In genomic region chr6:11586117-11586516, GRCh38 we compare ENCODE assay signal across 1 cellular context.
TF ChIP-seq lines count a peak whose summit lies in the region.

No MANE protein-coding gene starts in this region.

TF ChIP-seq in HepG2, 621 proteins besides CTCF, POLR2A, EP300 and RAD21:
- TF ChIP-seq HNF4A (CRISPR knock-in tag; IDR thresholded peaks at IDR 0.05), result peak; percentile 18; the same call in 1 of the 2 replicates
- no peak for TF ChIP-seq RAD51 (IDR thresholded peaks at IDR 0.05; ENCODE audit: borderline replicate concordance)
- 0 out of 2 replicates have a peak, but pooled peaks have one; percentile 19 for TF ChIP-seq HNF4G (IDR thresholded peaks at IDR 0.05; ENCODE audit: borderline replicate concordance, low read depth, low read length)
- no peak for TF ChIP-seq HNF4G (CRISPR knock-in tag; IDR thresholded peaks at IDR 0.05; ENCODE audit: borderline replicate concordance, low read depth)
- TF ChIP-seq ZSCAN21 (CRISPR knock-in tag; IDR thresholded peaks at IDR 0.05; ENCODE audit: borderline replicate concordance), result 0 out of 2 replicates have a peak, but pooled peaks have one; percentile 27
- TF ChIP-seq PPARG (CRISPR knock-in tag; conservative IDR thresholded peaks at IDR 0.05), result peak; percentile 70
